ENCODE assay signal across 1 cellular context in genomic region chr20:35431621-35432429, GRCh38.
TF ChIP-seq lines count a peak whose summit lies in the region.

No MANE protein-coding gene starts in this region.

TF ChIP-seq in HepG2, 621 proteins besides CTCF, POLR2A, EP300 and RAD21 (continued from another document and continues in another):
- TF ChIP-seq THAP7 (CRISPR knock-in tag; IDR thresholded peaks at IDR 0.05) (0 out of 2 replicates have a peak, but pooled peaks have one; percentile 70), YEATS2 (CRISPR knock-in tag; IDR thresholded peaks at IDR 0.05; ENCODE audit: borderline replicate concordance) (peak; percentile 41; the same call in 1 of the 2 replicates), ZNF747 (CRISPR knock-in tag; IDR thresholded peaks at IDR 0.05; ENCODE audit: borderline replicate concordance) (no peak), GATAD1 (CRISPR knock-in tag; IDR thresholded peaks at IDR 0.05) (peak; percentile 31; the same call in 1 of the 2 replicates), ZSCAN9 (CRISPR knock-in tag; IDR thresholded peaks at IDR 0.05; ENCODE audit: borderline replicate concordance) (peak; percentile 73), ZNF281 (CRISPR knock-in tag; IDR thresholded peaks at IDR 0.05; ENCODE audit: borderline replicate concordance) (0 out of 2 replicates have a peak, but pooled peaks have one; percentile 18), MXD3 (CRISPR knock-in tag; IDR thresholded peaks at IDR 0.05) (0 out of 2 replicates have a peak, but pooled peaks have one; percentile 48), ZNF331 (CRISPR knock-in tag; IDR thresholded peaks at IDR 0.05) (peak; percentile 73; the same call in 1 of the 2 replicates), TFE3 (CRISPR knock-in tag; IDR thresholded peaks at IDR 0.05) (0 out of 2 replicates have a peak, but pooled peaks have one; percentile 21), FOXO1 (CRISPR knock-in tag; IDR thresholded peaks at IDR 0.05) (peak; percentile 68), ZNF18 (CRISPR knock-in tag; IDR thresholded peaks at IDR 0.05; ENCODE audit: insufficient replicate concordance) (no peak), ZBTB37 (CRISPR knock-in tag; IDR thresholded peaks at IDR 0.05) (no peak), ZNF841 (CRISPR knock-in tag; IDR thresholded peaks at IDR 0.05; ENCODE audit: borderline replicate concordance) (no peak), KLF16 (CRISPR knock-in tag; IDR thresholded peaks at IDR 0.05) (no peak), REST (IDR thresholded peaks at IDR 0.05; ENCODE audit: borderline replicate concordance in 1 of 2, low read depth in 1 of 2, low read length in 2 of 2) (no peak), HOMEZ (CRISPR knock-in tag; IDR thresholded peaks at IDR 0.05; ENCODE audit: low read depth) (no peak), ZNF546 (CRISPR knock-in tag; conservative IDR thresholded peaks at IDR 0.05) (no peak), GMEB2 (CRISPR knock-in tag; IDR thresholded peaks at IDR 0.05; ENCODE audit: low read depth) (no peak), POGK (CRISPR knock-in tag; conservative IDR thresholded peaks at IDR 0.05) (0 out of 2 replicates have a peak, but pooled peaks have one; percentile 1), KMT2B (CRISPR knock-in tag; IDR thresholded peaks at IDR 0.05) (0 out of 2 replicates have a peak, but pooled peaks have one; percentile 11), ARID4A (CRISPR knock-in tag; IDR thresholded peaks at IDR 0.05; ENCODE audit: borderline replicate concordance) (peak; percentile 65; the same call in 1 of the 2 replicates), ZNF782 (CRISPR knock-in tag; IDR thresholded peaks at IDR 0.05; ENCODE audit: borderline replicate concordance) (peak; percentile 54; the same call in 1 of the 2 replicates), ZNF44 (CRISPR knock-in tag; IDR thresholded peaks at IDR 0.05) (0 out of 2 replicates have a peak, but pooled peaks have one; percentile 18)
